Comparison of ENCODE assay signal across 18 cellular contexts in the genomic region with DNA sequence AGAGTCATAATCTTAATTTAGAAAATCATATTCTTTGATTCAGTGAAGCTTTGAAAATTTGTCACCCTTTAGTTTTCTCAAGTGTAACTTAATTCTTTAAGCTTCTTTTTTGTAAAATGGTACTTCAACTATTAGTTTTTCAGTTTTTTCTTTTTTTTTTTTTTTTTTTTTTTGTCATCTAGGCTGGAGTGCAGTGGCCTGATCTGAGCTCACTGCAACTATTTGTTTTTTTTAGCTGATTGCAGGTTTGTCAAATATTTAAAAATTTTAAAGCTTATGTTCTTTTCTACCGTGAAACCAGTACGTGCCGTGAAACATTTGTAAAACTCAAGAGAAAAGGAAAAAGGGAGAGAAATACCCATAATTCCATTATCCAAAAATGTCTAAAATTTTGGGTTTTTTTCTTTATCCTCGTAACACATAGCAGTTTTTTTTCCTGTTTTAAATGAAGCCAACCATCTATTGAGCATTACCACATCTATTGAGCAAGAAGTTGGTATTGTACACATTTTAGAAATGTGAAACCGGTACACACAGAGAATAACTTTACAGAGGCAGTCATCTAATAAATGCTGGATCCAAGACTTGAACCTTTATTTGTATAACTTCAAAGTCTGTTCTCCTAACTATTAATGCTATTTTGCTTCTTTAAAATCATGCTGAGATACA. TPM values are rescaled to one million over a fixed set of nuclear protein-coding genes. Genes with fewer than 3 reads are reported as not detected.
DNase-seq lines count a peak whose midpoint lies in the region; ATAC-seq and TF ChIP-seq lines count a peak whose summit lies in the region.
"Had no signal": no experiment of that assay in that cellular context is flagged by ENCODE, and none has a peak within 500 bp of the region (broad histone marks: within the 10 kb centered on the region; RNA-seq: fewer than 3 reads in every experiment).

No MANE protein-coding gene starts in this region.

- TF ChIP-seq CTCF in AG09309 (IDR thresholded peaks at IDR 0.05; ENCODE audit: control insufficient read depth, insufficient read depth, low read depth, low read length, missing control alignments) (no peak), choroid plexus epithelial cell (conservative IDR thresholded peaks at IDR 0.05; ENCODE audit: low read depth, low read length) (no peak), endothelial cell (IDR thresholded peaks at IDR 0.05; ENCODE audit: unreplicated experiment) (no peak), heart left ventricle (IDR thresholded peaks at IDR 0.05) (no peak), colonic mucosa (IDR thresholded peaks at IDR 0.05) (no peak)

- intact Hi-C loops in heart left ventricle (cut with DNase I) = no loop called here
- intact Hi-C loops in colonic mucosa (cut with DNase I) = no loop called here

- H3K27ac ChIP-seq in heart left ventricle = no peak overlapping the region
- H3K27ac ChIP-seq in colonic mucosa = no peak overlapping the region
- H3K27ac ChIP-seq in substantia nigra (ENCODE audit: low read depth, low read length, poor library complexity, severe bottlenecking) = no peak overlapping the region
- H3K27ac ChIP-seq: C4-2B had no signal

- no peak overlapping the region for H3K4me3 Mint-ChIP-seq in endothelial cell (ENCODE audit: unreplicated experiment)
- H3K4me3 Mint-ChIP-seq: H9 had no signal

- H3K27ac Mint-ChIP-seq in endothelial cell (ENCODE audit: unreplicated experiment) = no peak overlapping the region
- H3K27ac Mint-ChIP-seq: H9 had no signal

- no peaks in the 10 kb centered on the region for H3K9me3 ChIP-seq in heart left ventricle
- H3K9me3 ChIP-seq in colonic mucosa = no peaks in the 10 kb centered on the region

- H3K27me3 ChIP-seq in heart left ventricle = no peaks in the 10 kb centered on the region
- H3K27me3 ChIP-seq in colonic mucosa = no peaks in the 10 kb centered on the region

- no peak overlapping the region for H3K9ac ChIP-seq in colonic mucosa (ENCODE audit: low read depth in 2 of 2, low read length in 2 of 2)

- H3K4me3 ChIP-seq in AG09309 (ENCODE audit: control insufficient read depth, low read depth, low read length) (no peak overlapping the region), choroid plexus epithelial cell (ENCODE audit: low read depth, low read length) (no peak overlapping the region), heart left ventricle (no peak overlapping the region), colonic mucosa (no peak overlapping the region)
- H3K4me3 ChIP-seq: K562 had no signal

- 95 to 96% (median 96%) methylated on average over 5 of the region's 5 CpGs for WGBS in heart left ventricle, 4 donors

- H3K36me3 ChIP-seq in heart left ventricle (peaks cover 0 to 45% (median 8%) of the 10 kb centered on the region in 9 donors), colonic mucosa (no peaks in the 10 kb centered on the region)

- H3K4me1 ChIP-seq in heart left ventricle = no peaks in the 10 kb centered on the region
- H3K4me1 ChIP-seq in colonic mucosa = no peaks in the 10 kb centered on the region

- peaks cover 4% of the 10 kb centered on the region for H3K36me3 Mint-ChIP-seq in endothelial cell (ENCODE audit: low read depth, unreplicated experiment)

- no peaks in the 10 kb centered on the region for H3K9me3 Mint-ChIP-seq in endothelial cell (ENCODE audit: unreplicated experiment)
- H3K9me3 Mint-ChIP-seq: H9 had no signal

- DNase-seq in AG09309 (ENCODE audit: low read depth) = peak; percentile 11
- peak; percentile 15 for DNase-seq in HCEC 1CT
- DNase-seq in choroid plexus epithelial cell (ENCODE audit: low read depth) = peak; percentile 71
- peak; percentile 78 for DNase-seq in iris pigment epithelial cell (ENCODE audit: low read depth)
- no peak for DNase-seq in endothelial cell (ENCODE audit: low spot score)
- DNase-seq in heart left ventricle = no peak
- DNase-seq in colonic mucosa = no peak
- DNase-seq in substantia nigra (lab: John Stamatoyannopoulos, UW) = no peak
- DNase-seq: DMS79 treated with DMSO at 0.1 percent for 48 hours, H9, NCI-H1694 treated with DMSO at 0.1 percent for 48 hours, NCI-H2107, NCI-H510A treated with DMSO at 0.1 percent for 48 hours, NCI-H774, SHP77 treated with DMSO at 0.1 percent for 48 hours had no signal

- TF ChIP-seq POLR2A in heart left ventricle (IDR thresholded peaks at IDR 0.05) = no peak

- no peaks in the 10 kb centered on the region for H3K4me1 Mint-ChIP-seq in endothelial cell (ENCODE audit: unreplicated experiment)
- H3K4me1 Mint-ChIP-seq: H9 had no signal

- no peak for ATAC-seq in heart left ventricle
- ATAC-seq: K562, SK-N-SH treated with all-trans-retinoic acid at 6 μM for 48 hours had no signal

- H3K27me3 Mint-ChIP-seq in endothelial cell (ENCODE audit: unreplicated experiment) = no peaks in the 10 kb centered on the region

RNA-seq across cellular contexts. Expression of gene ECT2, which starts 25.7 kb away (rescaled TPM):
- total RNA-seq in endothelial cell (ENCODE audit: unreplicated experiment) = 18.0 TPM
- total RNA-seq in heart left ventricle = 1 to 10 TPM; 3.4 to 9.1 (median 4.4) TPM
- 1 to 10 TPM; 1.6 to 5.9 TPM for polyA plus RNA-seq in heart left ventricle
- 10 to 100 TPM; 36.3 to 58.1 TPM for total RNA-seq in colonic mucosa

Comparison
In these comparisons a context has a peak if more than half of its experiments do, and no peak if none do; other contexts are left out.
1. DNase-seq: peak in AG09309 (single experiment), HCEC 1CT (single experiment), choroid plexus epithelial cell (single experiment) and iris pigment epithelial cell (single experiment); none in endothelial cell (single experiment), heart left ventricle (0 of 5), colonic mucosa (single experiment) and substantia nigra (0 of 49).